10 cellular contexts compared by ENCODE assay signal in genomic region chr12:132284071-132284492, GRCh38. TPM values are rescaled to one million over a fixed set of nuclear protein-coding genes. Genes with fewer than 3 reads are reported as not detected.
DNase-seq lines count a peak whose midpoint lies in the region; ATAC-seq and TF ChIP-seq lines count a peak whose summit lies in the region.
"Had no signal": no experiment of that assay in that cellular context is flagged by ENCODE, and none has a peak within 500 bp of the region (broad histone marks: within the 10 kb centered on the region; RNA-seq: fewer than 3 reads in every experiment).

No MANE protein-coding gene starts in this region.

- no peaks in the 10 kb centered on the region for H3K27me3 Mint-ChIP-seq in CD4-positive, CD25-positive, alpha-beta regulatory T cell
- H3K27me3 Mint-ChIP-seq in brain, result peaks cover 7% of the 10 kb centered on the region
- H3K27me3 Mint-ChIP-seq in natural killer cell treated with Interleukin-12 subunit alpha and Interleukin-12 subunit beta and Interleukin-15 and Interleukin-18, amount 100 ng/mL, for 72 hours, result peaks cover 8 to 14% of the 10 kb centered on the region in 2 donors

- TF ChIP-seq CTCF in brain (conservative IDR thresholded peaks at IDR 0.05), result peak; percentile 31 to 69

- H3K9me3 Mint-ChIP-seq in CD4-positive, CD25-positive, alpha-beta regulatory T cell, result peaks cover 0 to 3% (median 0%) of the 10 kb centered on the region in 7 donors
- H3K9me3 Mint-ChIP-seq in brain, result peaks cover 0 to 2% (median 0%) of the 10 kb centered on the region in 5 experiments
- no peaks in the 10 kb centered on the region for H3K9me3 Mint-ChIP-seq in natural killer cell treated with Interleukin-12 subunit alpha and Interleukin-12 subunit beta and Interleukin-15 and Interleukin-18, amount 100 ng/mL, for 72 hours
- H3K9me3 Mint-ChIP-seq: activated CD4-positive, alpha-beta T cell treated with anti-CD3 and anti-CD28 coated beads, Interleukin-2, amount 10 ng/mL, durations not matched to agents 24 days and 14 days; stimulated activated naive B cell treated with anti-CD40 and anti-IgM and Interleukin-4, amounts not matched to agents 10 μg/mL and 1 μg/mL and 100 μg/mL, for 72 hours had no signal

- H3K27ac Mint-ChIP-seq in CD4-positive, CD25-positive, alpha-beta regulatory T cell, result no peak overlapping the region
- H3K27ac Mint-ChIP-seq in brain, result peak overlapping the region; percentile 5 to 95 (median 77)
- H3K27ac Mint-ChIP-seq in natural killer cell treated with Interleukin-12 subunit alpha and Interleukin-12 subunit beta and Interleukin-15 and Interleukin-18, amount 100 ng/mL, for 72 hours, result no peak overlapping the region
- H3K27ac Mint-ChIP-seq: activated CD4-positive, alpha-beta T cell treated with anti-CD3 and anti-CD28 coated beads, Interleukin-2, amount 10 ng/mL, durations not matched to agents 24 days and 14 days; stimulated activated naive B cell treated with anti-CD40 and anti-IgM and Interleukin-4, amounts not matched to agents 10 μg/mL and 1 μg/mL and 100 μg/mL, for 72 hours had no signal

- H3K4me1 ChIP-seq in CD4-positive, CD25-positive, alpha-beta regulatory T cell (ENCODE audit: control insufficient read depth, insufficient read depth, low read length, poor library complexity, severe bottlenecking), result peaks cover 14% of the 10 kb centered on the region

- peaks cover 0 to 19% (median 3%) of the 10 kb centered on the region in 4 donors for H3K4me1 Mint-ChIP-seq in CD4-positive, CD25-positive, alpha-beta regulatory T cell
- peaks cover 46% of the 10 kb centered on the region for H3K4me1 Mint-ChIP-seq in brain
- peaks cover 0 to 6% of the 10 kb centered on the region in 2 donors for H3K4me1 Mint-ChIP-seq in natural killer cell treated with Interleukin-12 subunit alpha and Interleukin-12 subunit beta and Interleukin-15 and Interleukin-18, amount 100 ng/mL, for 72 hours (ENCODE audit: low read depth in 2 of 2)
- H3K4me1 Mint-ChIP-seq: activated CD4-positive, alpha-beta T cell treated with anti-CD3 and anti-CD28 coated beads, Interleukin-2, amount 10 ng/mL, durations not matched to agents 24 days and 14 days had no signal

- H3K27ac ChIP-seq in CD4-positive, CD25-positive, alpha-beta regulatory T cell (ENCODE audit: insufficient read depth, low read length, poor library complexity, severe bottlenecking), result no peak overlapping the region

- no peaks in the 10 kb centered on the region for H3K9me3 ChIP-seq in CD4-positive, CD25-positive, alpha-beta regulatory T cell (ENCODE audit: control insufficient read depth in 2 of 2, low read length in 2 of 2)

- no peak for ATAC-seq in CD4-positive, CD25-positive, alpha-beta regulatory T cell (ENCODE audit: low read depth in 2 of 2)
- ATAC-seq in natural killer cell treated with Interleukin-12 subunit alpha and Interleukin-12 subunit beta and Interleukin-15 and Interleukin-18, amount 100 ng/mL, for 72 hours, result no peak
- ATAC-seq in GM21717 (IDR thresholded peaks at IDR 0.05; ENCODE audit: unreplicated experiment), result no peak

- H3K27me3 ChIP-seq in CD4-positive, CD25-positive, alpha-beta regulatory T cell (ENCODE audit: control insufficient read depth, insufficient read depth, low read length), result no peaks in the 10 kb centered on the region

- no peaks in the 10 kb centered on the region for H3K36me3 Mint-ChIP-seq in CD4-positive, CD25-positive, alpha-beta regulatory T cell
- H3K36me3 Mint-ChIP-seq in brain, result no peaks in the 10 kb centered on the region
- H3K36me3 Mint-ChIP-seq in natural killer cell treated with Interleukin-12 subunit alpha and Interleukin-12 subunit beta and Interleukin-15 and Interleukin-18, amount 100 ng/mL, for 72 hours, result no peaks in the 10 kb centered on the region

- no peaks in the 10 kb centered on the region for H3K36me3 ChIP-seq in CD4-positive, CD25-positive, alpha-beta regulatory T cell (ENCODE audit: control insufficient read depth, insufficient read depth, low read length)

- no peak overlapping the region for H3K4me3 ChIP-seq in CD4-positive, CD25-positive, alpha-beta regulatory T cell (ENCODE audit: low read depth, low read length)

- DNase-seq in CD4-positive, CD25-positive, alpha-beta regulatory T cell, result no peak
- DNase-seq in Kasumi-1 (lab: John Stamatoyannopoulos, UW), result peak; percentile 21 to 22
- peak; percentile 23 for DNase-seq in natural killer cell treated with Interleukin-12 subunit alpha and Interleukin-12 subunit beta and Interleukin-15 and Interleukin-18, amount 100 ng/mL, for 72 hours (ENCODE audit: low spot score)
- no peak for DNase-seq in NCI-H524 treated with DMSO at 0.1 percent for 48 hours (lab: John Stamatoyannopoulos, UW)
- no peak for DNase-seq in NCI-H510A treated with DMSO at 0.1 percent for 48 hours (lab: John Stamatoyannopoulos, UW)
- DNase-seq: activated CD4-positive, alpha-beta T cell treated with anti-CD3 and anti-CD28 coated beads, Interleukin-2, amount 10 ng/mL, durations not matched to agents 24 days and 14 days; NCI-H82; stimulated activated naive B cell treated with anti-CD40 and anti-IgM and Interleukin-4, amounts not matched to agents 10 μg/mL and 1 μg/mL and 100 μg/mL, for 72 hours had no signal

- peak overlapping the region in 3 of 4 donors; percentile 66 to 70 (median 68) for H3K4me3 Mint-ChIP-seq in CD4-positive, CD25-positive, alpha-beta regulatory T cell
- H3K4me3 Mint-ChIP-seq in brain, result peak overlapping the region in 3 of 5 experiments; percentile 14 to 28 (median 24)
- no peak overlapping the region for H3K4me3 Mint-ChIP-seq in natural killer cell treated with Interleukin-12 subunit alpha and Interleukin-12 subunit beta and Interleukin-15 and Interleukin-18, amount 100 ng/mL, for 72 hours
- H3K4me3 Mint-ChIP-seq: activated CD4-positive, alpha-beta T cell treated with anti-CD3 and anti-CD28 coated beads, Interleukin-2, amount 10 ng/mL, durations not matched to agents 24 days and 14 days; stimulated activated naive B cell treated with anti-CD40 and anti-IgM and Interleukin-4, amounts not matched to agents 10 μg/mL and 1 μg/mL and 100 μg/mL, for 72 hours had no signal

RNA-seq across cellular contexts. Expression of gene GALNT9, which starts 45.3 kb away (rescaled TPM):
- 0.69 TPM for total RNA-seq in CD4-positive, CD25-positive, alpha-beta regulatory T cell
- polyA plus RNA-seq in CD4-positive, CD25-positive, alpha-beta regulatory T cell, result under 1 TPM in 2 of 4 donors, not detected in 2; 0.37 to 0.64 TPM
- 17.7 TPM for polyA plus RNA-seq in brain (ENCODE audit: insufficient read depth, low read depth, low replicate concordance)
- not detected for total RNA-seq in natural killer cell treated with Interleukin-12 subunit alpha and Interleukin-12 subunit beta and Interleukin-15 and Interleukin-18, amount 100 ng/mL, for 72 hours
- total RNA-seq: activated CD4-positive, alpha-beta T cell treated with anti-CD3 and anti-CD28 coated beads, Interleukin-2, amount 10 ng/mL, durations not matched to agents 24 days and 14 days had no signal

Comparison
In these comparisons a context has a peak if more than half of its experiments do, and no peak if none do; other contexts are left out.
1. DNase-seq: peak in Kasumi-1 (2 of 2) and natural killer cell treated with Interleukin-12 subunit alpha and Interleukin-12 subunit beta and Interleukin-15 and Interleukin-18, amount 100 ng/mL, for 72 hours (single experiment); none in CD4-positive, CD25-positive, alpha-beta regulatory T cell (0 of 3), NCI-H524 treated with DMSO at 0.1 percent for 48 hours (single experiment) and NCI-H510A treated with DMSO at 0.1 percent for 48 hours (single experiment).
2. H3K27ac Mint-ChIP-seq: peak in brain (5 of 5); none in CD4-positive, CD25-positive, alpha-beta regulatory T cell (0 of 3) and natural killer cell treated with Interleukin-12 subunit alpha and Interleukin-12 subunit beta and Interleukin-15 and Interleukin-18, amount 100 ng/mL, for 72 hours (0 of 2).